Comparison of ENCODE assay signal across 30 cellular contexts in the genomic region with DNA sequence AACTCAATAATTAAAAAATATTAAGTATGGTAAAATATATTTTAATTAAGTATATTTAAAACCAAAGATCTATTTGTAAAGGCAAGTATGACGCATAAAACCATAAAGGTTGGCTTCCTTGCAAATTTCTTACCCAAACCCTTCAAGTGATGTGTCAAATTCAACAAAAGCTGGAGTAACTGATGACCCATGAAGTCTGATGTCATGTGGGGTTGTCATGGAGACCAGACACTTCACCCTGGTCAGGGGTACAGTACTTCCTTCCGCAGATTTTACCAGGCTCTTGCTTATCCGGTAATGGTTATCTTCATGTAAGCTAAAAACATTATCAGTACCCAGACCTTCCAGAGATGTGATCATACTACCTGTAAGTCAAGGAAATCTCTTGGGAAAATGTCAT.
DNase-seq lines count a peak whose midpoint lies in the region; ATAC-seq, FAIRE-seq and TF ChIP-seq lines count a peak whose summit lies in the region.
"Had no signal": no experiment of that assay in that cellular context is flagged by ENCODE, and none has a peak within 500 bp of the region (broad histone marks: within the 10 kb centered on the region; RNA-seq: fewer than 3 reads in every experiment).

No MANE protein-coding gene starts in this region.

- DNase-seq in SK-N-SH (peak; percentile 16), astrocyte (ENCODE audit: low read depth) (peak; percentile 16), kidney tubule cell (ENCODE audit: low spot score) (peak; percentile 51), iPS-NIHi7 (ENCODE audit: extremely low spot score) (no peak)
- DNase-seq in activated naive CD8-positive, alpha-beta T cell treated with anti-CD3 and anti-CD28 coated beads, Interleukin-2, amount 50 U/mL, for 24 hours = no peak
- DNase-seq: ACHN; activated CD4-positive, alpha-beta T cell treated with anti-CD3 and anti-CD28 coated beads, Interleukin-2, amount 10 ng/mL, durations not matched to agents 7 days and 5 days; activated effector memory CD4-positive, alpha-beta T cell treated with anti-CD3 and anti-CD28 coated beads, Interleukin-2, amount 50 U/mL, for 16 hours; activated T-cell treated with anti-CD3 and anti-CD28 coated beads, Interleukin-2, amount 50 U/mL, for 24 hours; anterior cingulate cortex; CD8-positive, alpha-beta memory T cell; hypothalamus; MV-4-11; NCI-H146; PC-9; posterior cingulate gyrus; stimulated activated CD4-positive, alpha-beta T cell treated with anti-CD3 and anti-CD28 coated beads, Interleukin-4, amount 100 ng/mL, for 1 hour; stomach; T-helper 9 cell; transverse colon had no signal

- H3K36me3 Mint-ChIP-seq in astrocyte (ENCODE audit: low read depth, unreplicated experiment) = peaks cover 18% of the 10 kb centered on the region
- no peaks in the 10 kb centered on the region for H3K36me3 Mint-ChIP-seq in activated naive CD8-positive, alpha-beta T cell treated with anti-CD3 and anti-CD28 coated beads, Interleukin-2, amount 50 U/mL, for 24 hours (ENCODE audit: low read depth)
- H3K36me3 Mint-ChIP-seq: activated naive CD8-positive, alpha-beta T cell; CD8-positive, alpha-beta memory T cell had no signal

- no peaks in the 10 kb centered on the region for H3K9me3 Mint-ChIP-seq in astrocyte (ENCODE audit: unreplicated experiment)
- H3K9me3 Mint-ChIP-seq in activated naive CD8-positive, alpha-beta T cell treated with anti-CD3 and anti-CD28 coated beads, Interleukin-2, amount 50 U/mL, for 24 hours = no peaks in the 10 kb centered on the region
- H3K9me3 Mint-ChIP-seq: activated CD4-positive, alpha-beta T cell treated with anti-CD3 and anti-CD28 coated beads, Interleukin-2, amount 10 ng/mL, durations not matched to agents 7 days and 5 days; activated T-cell treated with anti-CD3 and anti-CD28 coated beads, Interleukin-2, amount 50 U/mL, for 24 hours; WTC11 had no signal

- TF ChIP-seq RAD21 in SK-N-SH (IDR thresholded peaks at IDR 0.05; ENCODE audit: low read length) = no peak

- no peaks in the 10 kb centered on the region for H3K4me1 Mint-ChIP-seq in astrocyte (ENCODE audit: low read depth, unreplicated experiment)
- H3K4me1 Mint-ChIP-seq in activated naive CD8-positive, alpha-beta T cell treated with anti-CD3 and anti-CD28 coated beads, Interleukin-2, amount 50 U/mL, for 24 hours = no peaks in the 10 kb centered on the region
- H3K4me1 Mint-ChIP-seq: activated CD4-positive, alpha-beta T cell treated with anti-CD3 and anti-CD28 coated beads, Interleukin-2, amount 10 ng/mL, durations not matched to agents 7 days and 5 days; CD8-positive, alpha-beta memory T cell; WTC11 had no signal

- H3K4me2 ChIP-seq in SK-N-SH (no peak overlapping the region), astrocyte (ENCODE audit: low read length) (no peak overlapping the region)
- H3K4me2 ChIP-seq: PC-9 had no signal

- H3K9me2 ChIP-seq in SK-N-SH = no peaks in the 10 kb centered on the region

- no peak overlapping the region for H2AFZ ChIP-seq in SK-N-SH (ENCODE audit: low read depth)
- no peak overlapping the region for H2AFZ ChIP-seq in astrocyte (ENCODE audit: low read depth, low read length)
- H2AFZ ChIP-seq: PC-9 had no signal

- H3K4me1 ChIP-seq in SK-N-SH (ENCODE audit: control insufficient read depth in 1 of 2, insufficient read depth in 2 of 2, low read depth in 1 of 2, low read length in 1 of 2) (peaks cover 11 to 13% of the 10 kb centered on the region in 2 experiments), astrocyte (ENCODE audit: insufficient read depth, low read length) (no peaks in the 10 kb centered on the region)
- H3K4me1 ChIP-seq: HAP-1, stomach, transverse colon had no signal

- TF ChIP-seq EP300 in SK-N-SH (IDR thresholded peaks at IDR 0.05; ENCODE audit: borderline replicate concordance in 1 of 2, low read depth in 1 of 2, low read length in 1 of 2) = no peak

- H3K27ac ChIP-seq in SK-N-SH (ENCODE audit: low read depth in 2 of 2, low read length in 1 of 2) = no peak overlapping the region
- no peak overlapping the region for H3K27ac ChIP-seq in astrocyte (ENCODE audit: low read depth, low read length)
- H3K27ac ChIP-seq: HL-60, PC-9, stomach, transverse colon had no signal

- no peaks in the 10 kb centered on the region for H3K27me3 Mint-ChIP-seq in astrocyte (ENCODE audit: low read depth, unreplicated experiment)
- no peaks in the 10 kb centered on the region for H3K27me3 Mint-ChIP-seq in activated naive CD8-positive, alpha-beta T cell treated with anti-CD3 and anti-CD28 coated beads, Interleukin-2, amount 50 U/mL, for 24 hours
- H3K27me3 Mint-ChIP-seq: activated CD4-positive, alpha-beta T cell treated with anti-CD3 and anti-CD28 coated beads, Interleukin-2, amount 10 ng/mL, durations not matched to agents 7 days and 5 days; activated naive CD8-positive, alpha-beta T cell; activated T-cell treated with anti-CD3 and anti-CD28 coated beads, Interleukin-2, amount 50 U/mL, for 24 hours had no signal

- no peaks in the 10 kb centered on the region for H3K27me3 ChIP-seq in SK-N-SH (ENCODE audit: insufficient read depth)
- H3K27me3 ChIP-seq in astrocyte (ENCODE audit: insufficient read depth, low read length) = no peaks in the 10 kb centered on the region
- H3K27me3 ChIP-seq: stomach, transverse colon had no signal

- H3K4me3 Mint-ChIP-seq in astrocyte (ENCODE audit: unreplicated experiment) = no peak overlapping the region
- H3K4me3 Mint-ChIP-seq in activated naive CD8-positive, alpha-beta T cell treated with anti-CD3 and anti-CD28 coated beads, Interleukin-2, amount 50 U/mL, for 24 hours = no peak overlapping the region
- H3K4me3 Mint-ChIP-seq: activated CD4-positive, alpha-beta T cell treated with anti-CD3 and anti-CD28 coated beads, Interleukin-2, amount 10 ng/mL, durations not matched to agents 7 days and 5 days; activated naive CD8-positive, alpha-beta T cell; activated T-cell treated with anti-CD3 and anti-CD28 coated beads, Interleukin-2, amount 50 U/mL, for 24 hours; CD8-positive, alpha-beta memory T cell; mesothelial cell of epicardium; WTC11 had no signal

- no peak overlapping the region for H3K27ac Mint-ChIP-seq in astrocyte (ENCODE audit: unreplicated experiment)
- H3K27ac Mint-ChIP-seq in activated naive CD8-positive, alpha-beta T cell treated with anti-CD3 and anti-CD28 coated beads, Interleukin-2, amount 50 U/mL, for 24 hours = no peak overlapping the region
- H3K27ac Mint-ChIP-seq: activated CD4-positive, alpha-beta T cell treated with anti-CD3 and anti-CD28 coated beads, Interleukin-2, amount 10 ng/mL, durations not matched to agents 7 days and 5 days; activated naive CD8-positive, alpha-beta T cell; activated T-cell treated with anti-CD3 and anti-CD28 coated beads, Interleukin-2, amount 50 U/mL, for 24 hours; CD8-positive, alpha-beta memory T cell; mesothelial cell of epicardium; WTC11 had no signal

- no peaks in the 10 kb centered on the region; the same call in 1 of the 2 replicates for H3K9me3 ChIP-seq in SK-N-SH
- H3K9me3 ChIP-seq in astrocyte (ENCODE audit: insufficient read depth, low read depth, low read length) = no peaks in the 10 kb centered on the region
- H3K9me3 ChIP-seq: HAP-1, stomach, transverse colon had no signal

- TF ChIP-seq CTCF in SK-N-SH (IDR thresholded peaks at IDR 0.05) (no peak), astrocyte (IDR thresholded peaks at IDR 0.05; ENCODE audit: insufficient read depth, low read depth, low read length) (no peak)

- POLR2A ChIA-PET in SK-N-SH (lab: Yijun Ruan, JAX) = no interaction called here

- peaks cover 33% of the 10 kb centered on the region for H3F3A ChIP-seq in SK-N-SH (replicated peaks; ENCODE audit: insufficient read depth)

- FAIRE-seq in astrocyte (lab: Jason Lieb, UNC) = no peak
- FAIRE-seq: GM12891 had no signal

- CTCF ChIA-PET in SK-N-SH (lab: Yijun Ruan, JAX) = no interaction called here

- no peak overlapping the region for H3K9ac ChIP-seq in SK-N-SH
- no peak overlapping the region for H3K9ac ChIP-seq in astrocyte (ENCODE audit: low read length)

- H3K36me3 ChIP-seq in SK-N-SH (replicated peaks in 1 of 2; ENCODE audit: control insufficient read depth in 1 of 2, insufficient read depth in 2 of 2, low read length in 1 of 2) (peaks cover 34 to 73% of the 10 kb centered on the region in 2 experiments), astrocyte (ENCODE audit: insufficient read depth, low read length) (peaks cover 15% of the 10 kb centered on the region)

- no peak overlapping the region for H3K4me3 ChIP-seq in SK-N-SH (ENCODE audit: low read depth in 2 of 2, low read length in 1 of 2)
- no peak overlapping the region for H3K4me3 ChIP-seq in astrocyte (ENCODE audit: insufficient read depth, low read depth, low read length)
- H3K4me3 ChIP-seq: HAP-1, PC-9, stomach, transverse colon had no signal

- 98% methylated on average over 3 of the region's 3 CpGs for WGBS in SK-N-SH (ENCODE audit: low lambda C conversion rate)

- H3K79me2 ChIP-seq in SK-N-SH (ENCODE audit: insufficient read depth) = 0 out of 2 replicates have a peak, but pooled peaks cover 2% of the 10 kb centered on the region
- H3K79me2 ChIP-seq in astrocyte (ENCODE audit: insufficient read depth, low read length) = no peaks in the 10 kb centered on the region

- ATAC-seq in SK-N-SH treated with all-trans-retinoic acid at 6 μM for 48 hours (no peak), GM19328 (IDR thresholded peaks at IDR 0.05; ENCODE audit: unreplicated experiment) (no peak), GM18867 (IDR thresholded peaks at IDR 0.05; ENCODE audit: unreplicated experiment) (no peak)
- no peak for ATAC-seq in activated naive CD8-positive, alpha-beta T cell treated with anti-CD3 and anti-CD28 coated beads, Interleukin-2, amount 50 U/mL, for 24 hours
- ATAC-seq: sciatic nerve, WTC11 had no signal

- no peaks in the 10 kb centered on the region; the same call in 1 of the 2 replicates for H4K20me1 ChIP-seq in SK-N-SH (ENCODE audit: insufficient read depth)
- H4K20me1 ChIP-seq in astrocyte (ENCODE audit: insufficient read depth, low read length) = no peaks in the 10 kb centered on the region

TF ChIP-seq in SK-N-SH, 30 proteins besides CTCF, POLR2A, EP300 and RAD21 (continues in another document):
- TF ChIP-seq RXRA (IDR thresholded peaks at IDR 0.05; ENCODE audit: borderline replicate concordance, low read depth) = no peak
- no peak for TF ChIP-seq MEF2A (IDR thresholded peaks at IDR 0.05; ENCODE audit: borderline replicate concordance, low read depth)
- TF ChIP-seq JUND (IDR thresholded peaks at IDR 0.05) = no peak
- no peak for TF ChIP-seq RFX5 (IDR thresholded peaks at IDR 0.05; ENCODE audit: low read length)
- TF ChIP-seq POLR2AphosphoS5 (IDR thresholded peaks at IDR 0.05; ENCODE audit: low read depth, low read length) = no peak
- TF ChIP-seq ELF1 (IDR thresholded peaks at IDR 0.05) = no peak

Comparison
In these comparisons a context has a peak if more than half of its experiments do, and no peak if none do; other contexts are left out.
1. DNase-seq: peak in SK-N-SH (single experiment), astrocyte (single experiment) and kidney tubule cell (single experiment); none in iPS-NIHi7 (single experiment) and activated naive CD8-positive, alpha-beta T cell treated with anti-CD3 and anti-CD28 coated beads, Interleukin-2, amount 50 U/mL, for 24 hours (single experiment).